ENCODE assay signal across 8 cellular contexts in the genomic region with DNA sequence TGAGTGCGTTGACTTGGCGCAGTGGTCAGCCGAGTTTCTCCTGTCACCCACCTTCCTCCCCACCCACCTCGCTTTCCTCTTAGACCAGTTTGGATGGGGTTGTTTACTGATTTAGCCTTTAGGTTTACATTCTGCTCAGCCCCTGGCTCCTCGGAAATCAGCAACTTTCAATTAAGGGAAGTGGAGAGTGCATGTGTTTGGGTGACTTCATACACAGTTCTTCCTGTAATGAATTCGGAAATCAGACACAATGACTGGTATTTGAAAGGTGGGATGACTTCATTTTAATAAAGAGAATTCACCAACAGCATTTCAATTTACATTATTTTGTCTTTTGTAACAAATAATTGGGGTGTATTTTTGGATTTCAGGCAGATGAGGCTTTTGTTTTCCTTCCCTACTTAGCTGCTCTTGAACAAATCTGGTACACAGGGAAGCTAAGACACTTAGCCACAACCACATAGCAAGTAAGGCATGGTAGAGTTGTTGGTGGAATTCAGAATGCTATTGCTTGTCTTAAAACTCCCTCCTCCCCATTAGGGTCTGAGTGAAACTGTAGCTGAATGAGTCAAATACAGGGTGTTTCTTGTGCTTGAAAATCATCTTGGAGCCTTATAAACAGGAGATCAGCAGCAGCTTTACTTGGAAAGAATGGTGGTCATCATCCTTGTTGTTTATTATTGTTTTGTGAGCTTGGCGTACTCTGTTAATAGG. TPM values are rescaled to one million over a fixed set of nuclear protein-coding genes. Genes with fewer than 3 reads are reported as not detected.
DNase-seq lines count a peak whose midpoint lies in the region; ATAC-seq and TF ChIP-seq lines count a peak whose summit lies in the region.

No MANE protein-coding gene starts in this region.

- DNase-seq in AG09309 (ENCODE audit: low read depth) (no peak), NOMO-1 treated with DMSO at 0.1 percent for 48 hours (lab: John Stamatoyannopoulos, UW; ENCODE audit: unreplicated experiment) (peak; percentile 61), breast epithelium (ENCODE audit: low spot score in 2 of 2) (no peak), kidney tubule cell (ENCODE audit: low spot score) (peak; percentile 42), suprapubic skin (ENCODE audit: low spot score in 2 of 2) (no peak), 8988T (no peak), NCI-H510A treated with DMSO at 0.1 percent for 48 hours (lab: John Stamatoyannopoulos, UW) (no peak)

- intact Hi-C loops in breast epithelium (cut with DNase I; ENCODE audit: low total_unique reads): no loop called here

- H3K4me1 ChIP-seq in breast epithelium: no peaks in the 10 kb centered on the region
- H3K4me1 ChIP-seq in suprapubic skin: peaks cover 37% of the 10 kb centered on the region

- H3K27ac ChIP-seq in breast epithelium (peak overlapping the region; percentile 98 to 99), suprapubic skin (peak overlapping the region; percentile 94)

- H3K27me3 ChIP-seq in breast epithelium (no peaks in the 10 kb centered on the region), suprapubic skin (no peaks in the 10 kb centered on the region)

- H3K36me3 ChIP-seq in breast epithelium: no peaks in the 10 kb centered on the region
- no peaks in the 10 kb centered on the region for H3K36me3 ChIP-seq in suprapubic skin

- H3K4me3 ChIP-seq in AG09309 (ENCODE audit: control insufficient read depth, low read depth, low read length): peak overlapping the region; percentile 99
- peak overlapping the region; percentile 96 to 99 (median 98) for H3K4me3 ChIP-seq in breast epithelium
- H3K4me3 ChIP-seq in suprapubic skin: peak overlapping the region; percentile 84

- TF ChIP-seq EP300 in suprapubic skin (IDR thresholded peaks at IDR 0.05): no peak

- TF ChIP-seq POLR2A in breast epithelium (IDR thresholded peaks at IDR 0.05): no peak
- no peak for TF ChIP-seq POLR2A in suprapubic skin (IDR thresholded peaks at IDR 0.05)

- 12% methylated on average over 7 of the region's 7 CpGs for WGBS in suprapubic skin

- H3K9me3 ChIP-seq in breast epithelium (no peaks in the 10 kb centered on the region), suprapubic skin (no peaks in the 10 kb centered on the region)

- ATAC-seq in GM19452 (IDR thresholded peaks at IDR 0.05; ENCODE audit: unreplicated experiment): peak; percentile 10

- TF ChIP-seq CTCF in AG09309 (IDR thresholded peaks at IDR 0.05; ENCODE audit: control insufficient read depth, insufficient read depth, low read depth, low read length, missing control alignments): no peak
- TF ChIP-seq CTCF in breast epithelium (IDR thresholded peaks at IDR 0.05): no peak
- TF ChIP-seq CTCF in suprapubic skin (IDR thresholded peaks at IDR 0.05): no peak

RNA-seq across cellular contexts. Expression of a gene that starts 0.9 kb away (rescaled TPM):
- total RNA-seq in breast epithelium: 100 to 1,000 TPM in 1 of 3 donors, 10 to 100 TPM in 2; 62.3 to 165 (median 80.8) TPM
- total RNA-seq in suprapubic skin: 10 to 100 TPM; 54.8 to 81.5 (median 72.4) TPM

RNA-seq across cellular contexts. Expression of a gene that starts 48.1 kb away (rescaled TPM):
- total RNA-seq in breast epithelium (10 to 100 TPM; 13.5 to 34.2 (median 14.4) TPM), suprapubic skin (10 to 100 TPM; 17.6 to 28.8 (median 20.8) TPM)

RNA-seq across cellular contexts. Expression of a gene that starts 56.7 kb away (rescaled TPM):
- total RNA-seq in breast epithelium (10 to 100 TPM; 36.1 to 43.5 (median 37.9) TPM), suprapubic skin (10 to 100 TPM; 32.5 to 43.5 (median 35.2) TPM)

Comparison
In these comparisons a context has a peak if more than half of its experiments do, and no peak if none do; other contexts are left out.
1. DNase-seq: peak in NOMO-1 treated with DMSO at 0.1 percent for 48 hours (single experiment) and kidney tubule cell (single experiment); none in AG09309 (single experiment), breast epithelium (0 of 2), suprapubic skin (0 of 2), 8988T (single experiment) and NCI-H510A treated with DMSO at 0.1 percent for 48 hours (single experiment).
2. Peak in every context shown above with its lines, with median percentiles within 50 percentile points of each other: H3K4me3 ChIP-seq.